ENCODE assay signal across 13 cellular contexts in genomic region chr17:12089809-12090384, GRCh38.
DNase-seq lines count a peak whose midpoint lies in the region; ATAC-seq, FAIRE-seq and TF ChIP-seq lines count a peak whose summit lies in the region.
"Had no signal": no experiment of that assay in that cellular context is flagged by ENCODE, and none has a peak within 500 bp of the region (broad histone marks: within the 10 kb centered on the region; RNA-seq: fewer than 3 reads in every experiment).

No MANE protein-coding gene starts in this region.

- no peak for TF ChIP-seq POLR2A in H54 (IDR thresholded peaks at IDR 0.05; ENCODE audit: low read depth, low read length)

- peak; percentile 60 for FAIRE-seq in H54 (lab: Jason Lieb, UNC)
- FAIRE-seq: GM12891 had no signal

- DNase-seq in A172 (ENCODE audit: low spot score), result peak; percentile 44
- peak; percentile 4 for DNase-seq in H54 (ENCODE audit: insufficient read length, low spot score)
- DNase-seq in OCI-M1 (lab: John Stamatoyannopoulos, UW), result peak; percentile 7
- peak; percentile 49 for DNase-seq in fibroblast of peridontal ligament (ENCODE audit: extremely low read depth)
- DNase-seq in 8988T, result no peak
- DNase-seq in GF-D8 (lab: John Stamatoyannopoulos, UW), result no peak
- DNase-seq: activated CD4-positive, alpha-beta T cell treated with anti-CD3 and anti-CD28 coated beads for 4 hours; amygdala; head of caudate nucleus had no signal

- ATAC-seq in HG03354 (IDR thresholded peaks at IDR 0.05; ENCODE audit: poor library complexity, severe bottlenecking, unreplicated experiment) (no peak), GM18498 (IDR thresholded peaks at IDR 0.05; ENCODE audit: unreplicated experiment) (no peak)
- ATAC-seq: stimulated activated memory B cell treated with anti-CD40 and anti-IgM and Interleukin-4, amounts not matched to agents 10 μg/mL and 1 μg/mL and 100 μg/mL, for 72 hours had no signal

Comparison
In these comparisons a context has a peak if more than half of its experiments do, and no peak if none do; other contexts are left out.
1. DNase-seq: peak in A172 (single experiment), H54 (single experiment), OCI-M1 (single experiment) and fibroblast of peridontal ligament (single experiment); none in 8988T (single experiment) and GF-D8 (single experiment).